36 cellular contexts compared by ENCODE assay signal in the genomic region with DNA sequence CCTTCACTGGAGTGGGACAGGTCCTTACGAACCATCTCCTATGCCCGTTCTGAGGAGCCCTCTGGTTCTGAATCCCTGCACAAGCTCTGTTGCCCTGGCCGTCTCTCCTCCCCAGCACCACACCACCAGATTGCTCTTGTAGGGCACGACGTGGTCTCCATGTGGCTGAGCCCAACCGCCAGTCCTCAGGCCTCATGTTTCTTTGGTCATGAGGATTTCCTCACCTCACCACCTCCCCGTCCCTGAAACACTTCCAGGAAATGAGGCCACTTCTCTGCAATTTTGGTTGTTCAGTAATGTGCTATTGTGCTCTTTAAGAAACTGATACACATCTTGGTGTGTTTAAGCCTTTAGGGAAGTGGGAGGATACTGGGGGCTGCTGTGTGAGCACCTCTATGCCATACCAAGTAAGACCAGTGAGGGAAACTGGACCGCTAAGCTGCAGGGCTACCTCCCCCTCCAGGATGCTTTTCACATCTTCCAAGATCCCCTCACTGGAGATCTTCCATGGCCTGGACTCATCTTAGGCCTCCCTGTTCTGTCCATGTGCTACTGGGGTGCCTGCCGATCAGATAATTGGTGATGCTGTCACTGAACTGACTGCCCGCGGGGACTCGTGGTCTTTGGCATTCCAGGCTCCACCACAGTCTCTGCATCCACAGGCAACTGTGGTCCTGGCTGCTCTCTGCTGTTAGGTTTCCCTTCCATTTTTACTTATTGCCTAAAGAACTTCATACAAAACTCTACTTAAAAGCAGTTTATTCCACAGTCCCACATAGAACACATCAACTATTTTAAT. TPM values are rescaled to one million over a fixed set of nuclear protein-coding genes. Genes with fewer than 3 reads are reported as not detected.
DNase-seq lines count a peak whose midpoint lies in the region; TF ChIP-seq lines count a peak whose summit lies in the region.
"Had no signal": no experiment of that assay in that cellular context is flagged by ENCODE, and none has a peak within 500 bp of the region (broad histone marks: within the 10 kb centered on the region; RNA-seq: fewer than 3 reads in every experiment).

No MANE protein-coding gene starts in this region.

- intact Hi-C loops in activated T-helper 1 cell treated with anti-CD3 and anti-CD28 coated beads, Interleukin-12 subunit alpha, Interleukin-12 subunit beta, Interleukin-2, Interleukin-4 antibody, amounts not matched to agents 30 ng/mL and 10 ng/mL and 1 ng/mL, durations not matched to agents 14 hours and 24 hours and 36 hours (cut with micrococcal nuclease) = no loop called here

- no peaks in the 10 kb centered on the region for H3K36me3 ChIP-seq in BE2C
- H3K36me3 ChIP-seq: ascending aorta, gastrocnemius medialis, ovary, suprapubic skin, upper lobe of right lung had no signal

- H3K9me3 ChIP-seq in BE2C = no peaks in the 10 kb centered on the region
- H3K9me3 ChIP-seq: ascending aorta, gastrocnemius medialis, ovary, suprapubic skin, upper lobe of right lung had no signal

- no peak for TF ChIP-seq CTCF in BE2C (IDR thresholded peaks at IDR 0.05; ENCODE audit: low read depth, low read length)

- H3K4me3 ChIP-seq in BE2C (ENCODE audit: low read depth, low read length) = no peak overlapping the region
- H3K4me3 ChIP-seq: ascending aorta, gastrocnemius medialis, GM12878, K562, ovary, suprapubic skin, upper lobe of right lung had no signal

- no peaks in the 10 kb centered on the region for H3K4me1 ChIP-seq in BE2C
- H3K4me1 ChIP-seq: ascending aorta, gastrocnemius medialis, suprapubic skin, upper lobe of right lung had no signal

- H3K4me3 Mint-ChIP-seq in activated T-helper 1 cell treated with anti-CD3 and anti-CD28 coated beads, Interleukin-12 subunit alpha, Interleukin-12 subunit beta, Interleukin-2, Interleukin-4 antibody, amounts not matched to agents 30 ng/mL and 10 ng/mL and 1 ng/mL, durations not matched to agents 14 hours and 24 hours and 36 hours = peak overlapping the region; percentile 10
- H3K4me3 Mint-ChIP-seq: activated B cell treated with CpG ODN at 0.5 μM for 24 hours; CD4-positive, alpha-beta memory T cell; stimulated activated naive B cell treated with anti-CD40 and anti-IgM and Interleukin-4, amounts not matched to agents 10 μg/mL and 1 μg/mL and 100 μg/mL, for 72 hours had no signal

- H3K4me1 Mint-ChIP-seq in activated T-helper 1 cell treated with anti-CD3 and anti-CD28 coated beads, Interleukin-12 subunit alpha, Interleukin-12 subunit beta, Interleukin-2, Interleukin-4 antibody, amounts not matched to agents 30 ng/mL and 10 ng/mL and 1 ng/mL, durations not matched to agents 14 hours and 24 hours and 36 hours (ENCODE audit: low read depth) = peaks cover 14% of the 10 kb centered on the region
- H3K4me1 Mint-ChIP-seq: activated B cell treated with CpG ODN at 0.5 μM for 24 hours; CD4-positive, alpha-beta memory T cell; stimulated activated naive B cell treated with anti-CD40 and anti-IgM and Interleukin-4, amounts not matched to agents 10 μg/mL and 1 μg/mL and 100 μg/mL, for 72 hours had no signal

- DNase-seq in SKM-1 treated with dmso at 0.1 percent for 144 hours (lab: John Stamatoyannopoulos, UW; ENCODE audit: unreplicated experiment) (peak; percentile 18), SKM-1 (lab: John Stamatoyannopoulos, UW; ENCODE audit: unreplicated experiment) (no peak), BE2C (peak; percentile 35), MV-4-11 (lab: John Stamatoyannopoulos, UW) (peak; percentile 64), NCI-H1417 treated with DMSO at 0.1 percent for 48 hours (lab: John Stamatoyannopoulos, UW) (no peak), GDM1 (lab: John Stamatoyannopoulos, UW) (no peak)
- DNase-seq in activated T-helper 1 cell treated with anti-CD3 and anti-CD28 coated beads, Interleukin-12 subunit alpha, Interleukin-12 subunit beta, Interleukin-2, Interleukin-4 antibody, amounts not matched to agents 30 ng/mL and 10 ng/mL and 1 ng/mL, durations not matched to agents 14 hours and 24 hours and 36 hours (ENCODE audit: low spot score) = no peak
- DNase-seq in stimulated activated CD4-positive, alpha-beta T cell treated with anti-CD3 and anti-CD28 coated beads, Interleukin-2, amount 100 ng/mL, for 24 hours = no peak
- DNase-seq: activated B cell treated with CpG ODN at 0.5 μM for 24 hours; activated CD4-positive, alpha-beta T cell treated with anti-CD3 and anti-CD28 coated beads, Interleukin-2, amount 50 U/mL, for 48 hours; activated effector memory CD4-positive, alpha-beta T cell treated with Interleukin-2 at 50 U/mL for 16 hours; activated T-cell treated with anti-CD3 and anti-CD28 coated beads for 4 hours; AML-193; CD4-positive, alpha-beta memory T cell; effector CD4-positive, alpha-beta T cell; gastrocnemius medialis; kidney glomerular epithelial cell; MM.1S; naive thymus-derived CD4-positive, alpha-beta T cell; NCI-H146; NCI-H226; NCI-H526 treated with DMSO at 0.1 percent for 48 hours; ovary; SIG-M5; stimulated activated naive B cell treated with anti-CD40 and anti-IgM and Interleukin-4, amounts not matched to agents 10 μg/mL and 1 μg/mL and 100 μg/mL, for 72 hours; upper lobe of right lung had no signal

- no peak overlapping the region for H3K27ac Mint-ChIP-seq in activated T-helper 1 cell treated with anti-CD3 and anti-CD28 coated beads, Interleukin-12 subunit alpha, Interleukin-12 subunit beta, Interleukin-2, Interleukin-4 antibody, amounts not matched to agents 30 ng/mL and 10 ng/mL and 1 ng/mL, durations not matched to agents 14 hours and 24 hours and 36 hours
- H3K27ac Mint-ChIP-seq: activated B cell treated with CpG ODN at 0.5 μM for 24 hours; stimulated activated naive B cell treated with anti-CD40 and anti-IgM and Interleukin-4, amounts not matched to agents 10 μg/mL and 1 μg/mL and 100 μg/mL, for 72 hours had no signal

- H3K27me3 Mint-ChIP-seq in activated T-helper 1 cell treated with anti-CD3 and anti-CD28 coated beads, Interleukin-12 subunit alpha, Interleukin-12 subunit beta, Interleukin-2, Interleukin-4 antibody, amounts not matched to agents 30 ng/mL and 10 ng/mL and 1 ng/mL, durations not matched to agents 14 hours and 24 hours and 36 hours (ENCODE audit: insufficient read depth) = no peaks in the 10 kb centered on the region
- H3K27me3 Mint-ChIP-seq: activated B cell treated with CpG ODN at 0.5 μM for 24 hours; CD4-positive, alpha-beta memory T cell; naive thymus-derived CD4-positive, alpha-beta T cell; stimulated activated naive B cell treated with anti-CD40 and anti-IgM and Interleukin-4, amounts not matched to agents 10 μg/mL and 1 μg/mL and 100 μg/mL, for 72 hours had no signal

- no peaks in the 10 kb centered on the region for H3K36me3 Mint-ChIP-seq in activated T-helper 1 cell treated with anti-CD3 and anti-CD28 coated beads, Interleukin-12 subunit alpha, Interleukin-12 subunit beta, Interleukin-2, Interleukin-4 antibody, amounts not matched to agents 30 ng/mL and 10 ng/mL and 1 ng/mL, durations not matched to agents 14 hours and 24 hours and 36 hours (ENCODE audit: low read depth)

- no peaks in the 10 kb centered on the region for H3K27me3 ChIP-seq in BE2C
- H3K27me3 ChIP-seq: ascending aorta, gastrocnemius medialis, ovary, suprapubic skin, upper lobe of right lung had no signal

- H3K9me3 Mint-ChIP-seq in activated T-helper 1 cell treated with anti-CD3 and anti-CD28 coated beads, Interleukin-12 subunit alpha, Interleukin-12 subunit beta, Interleukin-2, Interleukin-4 antibody, amounts not matched to agents 30 ng/mL and 10 ng/mL and 1 ng/mL, durations not matched to agents 14 hours and 24 hours and 36 hours = no peaks in the 10 kb centered on the region
- H3K9me3 Mint-ChIP-seq: activated B cell treated with CpG ODN at 0.5 μM for 24 hours; CD4-positive, alpha-beta memory T cell; naive thymus-derived CD4-positive, alpha-beta T cell; stimulated activated naive B cell treated with anti-CD40 and anti-IgM and Interleukin-4, amounts not matched to agents 10 μg/mL and 1 μg/mL and 100 μg/mL, for 72 hours had no signal

RNA-seq across cellular contexts. Expression of a gene that starts 21.9 kb away (rescaled TPM):
- polyA plus RNA-seq in BE2C (2012; ENCODE audit: insufficient read depth, insufficient read length, low read depth) = not detected
- total RNA-seq in activated T-helper 1 cell treated with anti-CD3 and anti-CD28 coated beads, Interleukin-12 subunit alpha, Interleukin-12 subunit beta, Interleukin-2, Interleukin-4 antibody, amounts not matched to agents 30 ng/mL and 10 ng/mL and 1 ng/mL, durations not matched to agents 14 hours and 24 hours and 36 hours = 0.34 and 0.65 TPM in 2 replicates
- total RNA-seq: A172, ascending aorta, Daoy, fibroblast of lung, gastrocnemius medialis, GM12878, H4 had no signal
- polyA plus RNA-seq: CD4-positive, alpha-beta memory T cell; fibroblast of lung; GM12878; naive thymus-derived CD4-positive, alpha-beta T cell had no signal

RNA-seq across cellular contexts. Expression of a gene that starts 30.1 kb away (rescaled TPM):
- polyA plus RNA-seq in BE2C (2012; ENCODE audit: insufficient read depth, insufficient read length, low read depth) = not detected
- not detected in 2 replicates for total RNA-seq in activated T-helper 1 cell treated with anti-CD3 and anti-CD28 coated beads, Interleukin-12 subunit alpha, Interleukin-12 subunit beta, Interleukin-2, Interleukin-4 antibody, amounts not matched to agents 30 ng/mL and 10 ng/mL and 1 ng/mL, durations not matched to agents 14 hours and 24 hours and 36 hours
- total RNA-seq: A172; activated B cell treated with CpG ODN at 0.5 μM for 24 hours; ascending aorta; CD4-positive, alpha-beta memory T cell; Daoy; fibroblast of lung; gastrocnemius medialis; GM12878; H4; lower leg skin; skeletal muscle tissue; suprapubic skin; upper lobe of right lung had no signal
- polyA plus RNA-seq: CD4-positive, alpha-beta memory T cell; fibroblast of lung; GM12878; naive thymus-derived CD4-positive, alpha-beta T cell; ovary had no signal

Comparison
In these comparisons a context has a peak if more than half of its experiments do, and no peak if none do; other contexts are left out.
1. DNase-seq: peak in SKM-1 treated with dmso at 0.1 percent for 144 hours (single experiment), BE2C (single experiment) and MV-4-11 (single experiment); none in SKM-1 (single experiment), activated T-helper 1 cell treated with anti-CD3 and anti-CD28 coated beads, Interleukin-12 subunit alpha, Interleukin-12 subunit beta, Interleukin-2, Interleukin-4 antibody, amounts not matched to agents 30 ng/mL and 10 ng/mL and 1 ng/mL, durations not matched to agents 14 hours and 24 hours and 36 hours (single experiment), NCI-H1417 treated with DMSO at 0.1 percent for 48 hours (single experiment), stimulated activated CD4-positive, alpha-beta T cell treated with anti-CD3 and anti-CD28 coated beads, Interleukin-2, amount 100 ng/mL, for 24 hours (0 of 2) and GDM1 (single experiment).